In the genomic region with DNA sequence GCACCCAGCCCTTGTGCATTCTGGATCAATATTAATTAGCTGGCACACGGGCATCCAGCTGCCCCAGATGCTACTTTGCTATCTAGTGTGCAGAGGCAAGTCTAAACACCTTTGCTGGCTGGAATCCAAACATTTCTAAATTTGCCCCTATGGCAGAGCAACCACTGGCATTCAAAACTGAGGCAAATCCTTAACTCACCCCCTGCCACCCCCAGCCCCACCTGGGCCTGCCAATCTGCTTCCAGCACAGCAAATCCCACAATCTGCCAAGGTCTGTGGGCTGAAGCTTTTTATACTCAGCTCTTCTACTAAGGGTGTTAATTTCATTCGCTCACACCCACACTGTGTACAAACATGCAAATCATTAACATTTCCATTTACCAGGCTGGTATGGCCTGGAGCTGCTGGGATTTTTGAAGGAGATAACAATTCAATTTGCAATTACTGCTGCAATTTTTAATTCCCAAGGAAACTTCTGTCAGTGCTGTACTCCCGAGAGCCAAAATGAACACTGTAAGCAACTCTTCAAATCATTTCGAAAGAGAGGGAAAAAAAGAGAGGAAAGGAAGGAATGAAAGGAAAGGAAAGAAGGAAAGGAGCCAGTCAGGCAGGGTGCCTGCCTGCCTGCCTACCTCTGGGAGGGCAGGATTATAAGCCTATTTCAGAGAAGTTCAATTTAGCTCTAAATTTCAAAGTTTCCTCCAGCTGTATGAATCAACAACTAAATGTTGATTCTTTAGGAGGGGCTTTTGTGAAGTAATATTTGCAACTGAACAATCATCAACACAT, we compare ENCODE assay signal across 9 cellular contexts. TPM values are rescaled to one million over a fixed set of nuclear protein-coding genes. Genes with fewer than 3 reads are reported as not detected.
DNase-seq lines count a peak whose midpoint lies in the region; ATAC-seq and TF ChIP-seq lines count a peak whose summit lies in the region.
"Had no signal": no experiment of that assay in that cellular context is flagged by ENCODE, and none has a peak within 500 bp of the region (broad histone marks: within the 10 kb centered on the region; RNA-seq: fewer than 3 reads in every experiment).

No MANE protein-coding gene starts in this region.

- peak overlapping the region; percentile 47 for H3K27ac Mint-ChIP-seq in Caco-2 (ENCODE audit: unreplicated experiment)
- peak overlapping the region; percentile 15 to 82 for H3K27ac Mint-ChIP-seq in natural killer cell

- H4K20me1 ChIP-seq in GM23248 (ENCODE audit: insufficient read depth) = no peaks in the 10 kb centered on the region

- TF ChIP-seq CTCF in Caco-2 (IDR thresholded peaks at IDR 0.05; ENCODE audit: insufficient read depth in 1 of 2, low read depth in 1 of 2, low read length in 1 of 2, severe bottlenecking in 1 of 2, unreplicated experiment in 1 of 2) (no peak), body of pancreas (IDR thresholded peaks at IDR 0.05) (no peak), natural killer cell (IDR thresholded peaks at IDR 0.05) (no peak)

- WGBS in body of pancreas, 2 donors = 13 to 17% methylated on average over 4 of the region's 4 CpGs
- 84 to 90% methylated on average over 4 of the region's 4 CpGs for WGBS in GM23248 (ENCODE audit: low coverage in 1 of 2, low lambda C conversion rate in 2 of 2, missing lambda C conversion rate in 2 of 2), 2 experiments

- H3K9me3 Mint-ChIP-seq in Caco-2 (ENCODE audit: unreplicated experiment) (no peaks in the 10 kb centered on the region), natural killer cell (no peaks in the 10 kb centered on the region)

- H3K4me3 ChIP-seq in Caco-2 (ENCODE audit: low read depth, low read length) (no peak overlapping the region), body of pancreas (no peak overlapping the region), GM23248 (no peak overlapping the region)
- H3K4me3 ChIP-seq: prostate gland had no signal

- H3K36me3 Mint-ChIP-seq in Caco-2 (ENCODE audit: insufficient read depth, unreplicated experiment) = peaks cover 7% of the 10 kb centered on the region
- H3K36me3 Mint-ChIP-seq in natural killer cell = no peaks in the 10 kb centered on the region

- H3K9me3 ChIP-seq in Caco-2 (no peaks in the 10 kb centered on the region), body of pancreas (no peaks in the 10 kb centered on the region), GM23248 (ENCODE audit: low read depth) (no peaks in the 10 kb centered on the region)
- H3K9me3 ChIP-seq: prostate gland had no signal

- POLR2A ChIA-PET in Caco-2 (lab: Charles Lee) = no interaction called here

- H3K9ac ChIP-seq in GM23248 = no peak overlapping the region

- no peaks in the 10 kb centered on the region for H3K9me2 ChIP-seq in GM23248 (ENCODE audit: insufficient read depth)

- H3K4me1 Mint-ChIP-seq in Caco-2 (ENCODE audit: low read depth, unreplicated experiment) (peaks cover 56% of the 10 kb centered on the region), natural killer cell (peaks cover 84 to 90% of the 10 kb centered on the region in 2 donors)

- peaks cover 22% of the 10 kb centered on the region for H3F3A ChIP-seq in GM23248 (ENCODE audit: insufficient read depth)

- H3K4me1 ChIP-seq in Caco-2 (peaks cover 50% of the 10 kb centered on the region), body of pancreas (peaks cover 60% of the 10 kb centered on the region), GM23248 (ENCODE audit: insufficient read depth) (peaks cover 33% of the 10 kb centered on the region)
- H3K4me1 ChIP-seq: prostate gland had no signal

- intact Hi-C loops in Caco-2 (cut with micrococcal nuclease; ENCODE audit: unreplicated experiment) (no loop called here), body of pancreas (cut with DNase I) (no loop called here), natural killer cell (cut with micrococcal nuclease) (no loop called here)

- H3K27me3 ChIP-seq in Caco-2 (replicated peaks; ENCODE audit: control insufficient read depth, insufficient read depth, low read length) (no peaks in the 10 kb centered on the region), body of pancreas (no peaks in the 10 kb centered on the region), GM23248 (replicated peaks; ENCODE audit: insufficient read depth) (no peaks in the 10 kb centered on the region)

- H3K4me3 Mint-ChIP-seq in Caco-2 (ENCODE audit: unreplicated experiment) (no peak overlapping the region), natural killer cell (no peak overlapping the region)

- peaks cover 89% of the 10 kb centered on the region for H3K79me2 ChIP-seq in GM23248 (ENCODE audit: insufficient read depth)

- no TSS peak for BruUV-seq in Caco-2 (replicated peaks; lab: Mats Ljungman, UMichigan)

- H3K27ac ChIP-seq in body of pancreas = peak overlapping the region; percentile 41 to 84 (median 58)
- no peak overlapping the region for H3K27ac ChIP-seq in GM23248

- peak in 1 of 3 donors; percentile 38 for TF ChIP-seq POLR2A in body of pancreas (IDR thresholded peaks at IDR 0.05)

- in situ Hi-C loops in GM23248 (cut with MboI) = no loop called here

- CTCF ChIA-PET in Caco-2 (lab: Charles Lee) = no interaction called here

- no peak overlapping the region for H2AFZ ChIP-seq in GM23248

- no peak overlapping the region for H3K4me2 ChIP-seq in GM23248 (ENCODE audit: unreplicated experiment)

- DNase-seq in Caco-2 (no peak), NAMALWA (ENCODE audit: low spot score) (peak; percentile 26), body of pancreas (peak in 1 of 4 donors; percentile 42), natural killer cell (no peak), GM23248 (no peak)
- DNase-seq: activated CD4-positive, alpha-beta T cell treated with anti-CD3 and anti-CD28 coated beads for 1 hour had no signal

- peak; percentile 34 for ATAC-seq in body of pancreas
- no peak for ATAC-seq in natural killer cell
- ATAC-seq in GM18868 (IDR thresholded peaks at IDR 0.05; ENCODE audit: unreplicated experiment) = no peak
- no peak for ATAC-seq in HG02588 (IDR thresholded peaks at IDR 0.05; ENCODE audit: unreplicated experiment)

- H3K27me3 Mint-ChIP-seq in Caco-2 (ENCODE audit: insufficient read depth, unreplicated experiment) (no peaks in the 10 kb centered on the region), natural killer cell (ENCODE audit: low read depth in 2 of 2) (no peaks in the 10 kb centered on the region)

- no peaks in the 10 kb centered on the region; the same call in 1 of the 2 replicates for H3K36me3 ChIP-seq in Caco-2 (ENCODE audit: control insufficient read depth, insufficient read depth, low read length)
- H3K36me3 ChIP-seq in body of pancreas (replicated peaks in 1 of 2; ENCODE audit: insufficient read depth in 1 of 2, low read depth in 2 of 2) = no peaks in the 10 kb centered on the region
- no peaks in the 10 kb centered on the region for H3K36me3 ChIP-seq in GM23248 (ENCODE audit: low read depth)
- H3K36me3 ChIP-seq: prostate gland had no signal

RNA-seq across cellular contexts. Expression of gene RAPGEF1, which starts 35.5 kb away (rescaled TPM):
- total RNA-seq in Caco-2 (2022) = 71.5 and 75.4 TPM in 2 replicates
- total RNA-seq in body of pancreas = 10 to 100 TPM; 30.1 to 70.5 TPM
- 100 to 1,000 TPM; 210 to 224 (median 222) TPM for total RNA-seq in natural killer cell
- 21.1 and 24.1 TPM in 2 replicates for total RNA-seq in GM23248 (2014; rRNA removed; shearing (Covaris generic))
- polyA plus RNA-seq in GM23248 (2016; fragmentation: Nextera tagmentation; extraction: Ambion mirVana) = 3.3 and 3.4 TPM in 2 replicates
